Comparison of ENCODE assay signal across 17 cellular contexts in genomic region chr10:103235775-103236174, GRCh38. TPM values are rescaled to one million over a fixed set of nuclear protein-coding genes. Genes with fewer than 3 reads are reported as not detected.
DNase-seq lines count a peak whose midpoint lies in the region; ATAC-seq, FAIRE-seq and TF ChIP-seq lines count a peak whose summit lies in the region.
"Had no signal": no experiment of that assay in that cellular context is flagged by ENCODE, and none has a peak within 500 bp of the region (broad histone marks: within the 10 kb centered on the region; RNA-seq: fewer than 3 reads in every experiment).

No MANE protein-coding gene starts in this region.

- H3K4me3 ChIP-seq in A549 (no peak overlapping the region), Caco-2 (ENCODE audit: low read depth, low read length) (no peak overlapping the region), Panc1 (ENCODE audit: low read depth in 2 of 2, low read length in 2 of 2) (no peak overlapping the region), mesenchymal stem cell (ENCODE audit: insufficient read depth in 1 of 2, low read depth in 1 of 2, low read length in 2 of 2) (no peak overlapping the region)
- H3K4me3 ChIP-seq: GM23338 had no signal

- H3K36me3 ChIP-seq in Caco-2 (ENCODE audit: control insufficient read depth, insufficient read depth, low read length) = no peaks in the 10 kb centered on the region
- no peaks in the 10 kb centered on the region for H3K36me3 ChIP-seq in Panc1 (ENCODE audit: control insufficient read depth, insufficient read depth, low read length)
- no peaks in the 10 kb centered on the region for H3K36me3 ChIP-seq in mesenchymal stem cell (ENCODE audit: control insufficient read depth in 1 of 2, insufficient read depth in 2 of 2, low read depth in 1 of 2, low read length in 2 of 2)

- 93% methylated on average over 2 of the region's 2 CpGs for WGBS in A549 (ENCODE audit: missing lambda C conversion rate)
- 92% methylated on average over 1 of the region's 2 CpGs for WGBS in mesenchymal stem cell

- no peak for TF ChIP-seq POLR2A in A549 (IDR thresholded peaks at IDR 0.05; ENCODE audit: low read length)

- H3K27ac ChIP-seq in A549 = peak overlapping the region; percentile 56 to 96
- peak overlapping the region; percentile 75 for H3K27ac ChIP-seq in Panc1 (ENCODE audit: low read length)
- no peak overlapping the region for H3K27ac ChIP-seq in mesenchymal stem cell (ENCODE audit: low read length, poor library complexity, severe bottlenecking)
- H3K27ac ChIP-seq: C4-2B had no signal

- H3K9me3 ChIP-seq in A549 = no peaks in the 10 kb centered on the region
- no peaks in the 10 kb centered on the region for H3K9me3 ChIP-seq in Caco-2
- H3K9me3 ChIP-seq in Panc1 (ENCODE audit: control insufficient read depth, insufficient read depth, low read depth, low read length) = no peaks in the 10 kb centered on the region
- H3K9me3 ChIP-seq in mesenchymal stem cell (ENCODE audit: control insufficient read depth, low read length) = no peaks in the 10 kb centered on the region

- TF ChIP-seq RAD21 in A549 (conservative IDR thresholded peaks at IDR 0.05 in 1 of 2, IDR thresholded peaks at IDR 0.05 in 1 of 2) = no peak

- no peaks in the 10 kb centered on the region for H3K79me1 ChIP-seq in mesenchymal stem cell (replicated peaks; ENCODE audit: low read length, poor library complexity, severe bottlenecking)

- no peak for TF ChIP-seq CTCF in A549 (IDR thresholded peaks at IDR 0.05)
- no peak for TF ChIP-seq CTCF in Caco-2 (IDR thresholded peaks at IDR 0.05; ENCODE audit: insufficient read depth in 1 of 2, low read depth in 1 of 2, low read length in 1 of 2, severe bottlenecking in 1 of 2, unreplicated experiment in 1 of 2)
- no peak for TF ChIP-seq CTCF in Panc1 (IDR thresholded peaks at IDR 0.05)

- no peak overlapping the region for H3K4me3 Mint-ChIP-seq in Caco-2 (ENCODE audit: unreplicated experiment)
- H3K4me3 Mint-ChIP-seq: CD4-positive, alpha-beta T cell; GM23338 had no signal

- no peak overlapping the region for H4K8ac ChIP-seq in mesenchymal stem cell (ENCODE audit: low read length)

- no peak overlapping the region for H2BK5ac ChIP-seq in mesenchymal stem cell (ENCODE audit: low read depth, low read length, poor library complexity, severe bottlenecking)

- ATAC-seq in A549 (no peak), Panc1 (no peak)
- ATAC-seq: GM23338, HCT116 had no signal

- TF ChIP-seq EP300 in A549 (IDR thresholded peaks at IDR 0.05) = no peak

- no peak overlapping the region for H3K9ac ChIP-seq in mesenchymal stem cell (ENCODE audit: low read length)

- H4K91ac ChIP-seq in mesenchymal stem cell (ENCODE audit: low read length) = no peak overlapping the region

- H3K9me3 Mint-ChIP-seq in Caco-2 (ENCODE audit: unreplicated experiment) = peaks cover 12% of the 10 kb centered on the region
- H3K9me3 Mint-ChIP-seq: CD4-positive, alpha-beta T cell; GM23338 had no signal

- H2AFZ ChIP-seq in mesenchymal stem cell (ENCODE audit: low read depth, low read length) = no peak overlapping the region
- H2AFZ ChIP-seq: GM23338 had no signal

- H2BK15ac ChIP-seq in mesenchymal stem cell (ENCODE audit: low read depth, poor library complexity, severe bottlenecking) = peak overlapping the region; percentile 69

- H3K4me1 ChIP-seq in A549 (peaks cover 67% of the 10 kb centered on the region), Caco-2 (peaks cover 55% of the 10 kb centered on the region), Panc1 (ENCODE audit: control insufficient read depth, insufficient read depth, low read length) (peaks cover 48% of the 10 kb centered on the region), mesenchymal stem cell (ENCODE audit: control insufficient read depth, insufficient read depth, low read depth, low read length) (peaks cover 4% of the 10 kb centered on the region)

- H3K23ac ChIP-seq in mesenchymal stem cell (ENCODE audit: low read length in 2 of 2) = no peak overlapping the region

- CTCF ChIA-PET in A549 (lab: Yijun Ruan, JAX) = interaction anchor here (1.0 to 2.3 kb wide), 5 partner anchors 9 to 187 kb away, joined by 3 to 11 read pairs (median 3); partner anchors contain the start of genes INA and NT5C2
- CTCF ChIA-PET in Caco-2 (lab: Charles Lee) = no interaction called here
- CTCF ChIA-PET in Panc1 (lab: Charles Lee) = no interaction called here

- H3K27me3 ChIP-seq in Caco-2 (replicated peaks; ENCODE audit: control insufficient read depth, insufficient read depth, low read length) (no peaks in the 10 kb centered on the region), Panc1 (ENCODE audit: control insufficient read depth, insufficient read depth, low read length) (no peaks in the 10 kb centered on the region), mesenchymal stem cell (ENCODE audit: control insufficient read depth in 1 of 2, insufficient read depth in 1 of 2, low read length in 2 of 2) (no peaks in the 10 kb centered on the region)

- no peak overlapping the region for H2BK120ac ChIP-seq in mesenchymal stem cell (ENCODE audit: low read depth, low read length)

- H3K18ac ChIP-seq in mesenchymal stem cell (ENCODE audit: low read depth in 1 of 2, low read length in 2 of 2) = no peak overlapping the region

- H3K4me2 ChIP-seq in A549 = no peak overlapping the region
- H3K4me2 ChIP-seq in mesenchymal stem cell (ENCODE audit: low read length, poor library complexity, severe bottlenecking) = no peak overlapping the region
- H3K4me2 ChIP-seq: GM23338 had no signal

- intact Hi-C loops in Caco-2 (cut with micrococcal nuclease; ENCODE audit: unreplicated experiment) (no loop called here), Panc1 (cut with micrococcal nuclease; ENCODE audit: unreplicated experiment) (no loop called here)

- no peaks in the 10 kb centered on the region for H3K27me3 Mint-ChIP-seq in Caco-2 (ENCODE audit: insufficient read depth, unreplicated experiment)
- H3K27me3 Mint-ChIP-seq: CD4-positive, alpha-beta T cell had no signal

- in situ Hi-C loops in Panc1 (cut with HindIII; ENCODE audit: low pct_unique_long_range_greater_than_20kb, low sequenced_read_pairs) = no loop called here

- H3K27ac Mint-ChIP-seq in Caco-2 (ENCODE audit: unreplicated experiment) = peak overlapping the region; percentile 96
- H3K27ac Mint-ChIP-seq: CD4-positive, alpha-beta T cell; GM23338 had no signal

- DNase-seq in A549 (ENCODE audit: low read depth in 1 of 2, low spot score in 1 of 2) (no peak), Caco-2 (no peak), Panc1 (ENCODE audit: low read depth, low spot score) (no peak), mesenchymal stem cell (no peak), putamen (ENCODE audit: low spot score) (no peak), NOMO-1 treated with DMSO at 0.1 percent for 48 hours (lab: John Stamatoyannopoulos, UW; ENCODE audit: unreplicated experiment) (no peak), RPMI8226 (no peak)
- DNase-seq: AML-193; CD4-positive, alpha-beta T cell; DMS153; DMS79; GDM1 had no signal

- no peak overlapping the region for H3K4ac ChIP-seq in mesenchymal stem cell (ENCODE audit: low read depth in 1 of 2, low read length in 2 of 2)

- peaks cover 48% of the 10 kb centered on the region for H3K4me1 Mint-ChIP-seq in Caco-2 (ENCODE audit: low read depth, unreplicated experiment)

- no peak overlapping the region for H2AK5ac ChIP-seq in mesenchymal stem cell (ENCODE audit: low read length, severe bottlenecking)

- no peak for FAIRE-seq in A549 (lab: Jason Lieb, UNC)
- FAIRE-seq: A204.1, H54 had no signal

- no peak overlapping the region for H3K14ac ChIP-seq in mesenchymal stem cell (ENCODE audit: low read length in 2 of 2)

- peaks cover 39% of the 10 kb centered on the region for H3K36me3 Mint-ChIP-seq in Caco-2 (ENCODE audit: insufficient read depth, unreplicated experiment)

- no TSS peak for BruUV-seq in Caco-2 (replicated peaks; lab: Mats Ljungman, UMichigan)
- no TSS peak for BruUV-seq in Panc1 (replicated peaks; lab: Mats Ljungman, UMichigan)

- H2BK12ac ChIP-seq in mesenchymal stem cell (ENCODE audit: low read length in 2 of 2) = no peak overlapping the region

- POLR2A ChIA-PET in A549 (lab: Yijun Ruan, JAX) = no interaction called here
- POLR2A ChIA-PET in Caco-2 (lab: Charles Lee) = no interaction called here
- POLR2A ChIA-PET in Panc1 (lab: Charles Lee) = no interaction called here

TF ChIP-seq in A549, 52 proteins besides CTCF, POLR2A, EP300 and RAD21:
- TF ChIP-seq CEBPB (IDR thresholded peaks at IDR 0.05) = peak in 1 of 2 experiments; percentile 17; a peak in 1 of 4 replicates
- no peak for TF ChIP-seq JUN (IDR thresholded peaks at IDR 0.05)

RNA-seq across cellular contexts. Expression of gene RPEL1, which starts 9.9 kb away (rescaled TPM):
- 0.12 and 0.34 TPM in 2 replicates for polyA plus RNA-seq in A549 (2011; rRNA removed)
- 0.04 and 0.08 TPM in 2 replicates for polyA plus RNA-seq in A549 (2012; cell fraction: cytosol; rRNA removed)
- polyA plus RNA-seq in A549 (2012; cell fraction: nucleus; rRNA removed) = 0.06 and 0.07 TPM in 2 replicates
- 0.13 to 0.20 TPM (median 0.16 TPM) in 3 replicates for polyA plus RNA-seq in A549 (2017; fragmentation: RNase III; extraction: RNeasy Plus Mini Kit Qiagen cat#74134 plus additional on column Dnase treatment)
- 0.41 and 0.88 TPM in 2 replicates for polyA minus RNA-seq in A549 (2011; rRNA and poly(A)+ RNA removed)
- 0.21 TPM in 1 of 2 replicates, not detected in the other for total RNA-seq in Caco-2 (2022)
- total RNA-seq in Panc1 (2021; ENCODE audit: unreplicated experiment) = 0.10 TPM
- polyA plus RNA-seq in Panc1 (2012; ENCODE audit: insufficient read length) = 0.19 TPM
- not detected for polyA plus RNA-seq in mesenchymal stem cell (2013, experiment 1 of 2)
- polyA plus RNA-seq in mesenchymal stem cell (2013, experiment 2 of 2) = not detected
- total RNA-seq: CD4-positive, alpha-beta T cell; GM23338 had no signal
- polyA plus RNA-seq: GM23338 had no signal

RNA-seq across cellular contexts. Expression of gene INA, which starts 41.2 kb away (rescaled TPM):
- polyA plus RNA-seq in A549 (2011; rRNA removed) (30.2 and 32.0 TPM in 2 replicates), A549 (2017; fragmentation: RNase III; extraction: RNeasy Plus Mini Kit Qiagen cat#74134 plus additional on column Dnase treatment) (20.9 to 22.7 TPM (median 22.5 TPM) in 3 replicates)
- polyA plus RNA-seq in A549 (2012; cell fraction: cytosol; rRNA removed) = 15.0 and 15.7 TPM in 2 replicates
- polyA plus RNA-seq in A549 (2012; cell fraction: nucleus; rRNA removed) = 10.5 and 15.0 TPM in 2 replicates
- 9.8 and 10.0 TPM in 2 replicates for polyA minus RNA-seq in A549 (2011; rRNA and poly(A)+ RNA removed)
- total RNA-seq in Caco-2 (2022) (0.51 and 0.52 TPM in 2 replicates), Panc1 (2021; ENCODE audit: unreplicated experiment) (0.08 TPM)
- 0.16 TPM for polyA plus RNA-seq in Panc1 (2012; ENCODE audit: insufficient read length)
- polyA plus RNA-seq in mesenchymal stem cell (2013, experiment 1 of 2) = 1.1 TPM
- polyA plus RNA-seq in mesenchymal stem cell (2013, experiment 2 of 2) = 1.0 TPM
- total RNA-seq: CD4-positive, alpha-beta T cell had no signal

RNA-seq across cellular contexts. Expression of gene NT5C2, which starts 42.7 kb away (rescaled TPM):
- polyA plus RNA-seq in A549 (2011; rRNA removed) = 163 and 177 TPM in 2 replicates
- 42.1 and 50.9 TPM in 2 replicates for polyA plus RNA-seq in A549 (2012; cell fraction: cytosol; rRNA removed)
- 21.7 and 40.4 TPM in 2 replicates for polyA plus RNA-seq in A549 (2012; cell fraction: nucleus; rRNA removed)
- polyA plus RNA-seq in A549 (2017; fragmentation: RNase III; extraction: RNeasy Plus Mini Kit Qiagen cat#74134 plus additional on column Dnase treatment) = 81.8 to 89.4 TPM (median 86.4 TPM) in 3 replicates
- polyA minus RNA-seq in A549 (2011; rRNA and poly(A)+ RNA removed) = 64.4 and 78.0 TPM in 2 replicates
- 91.2 and 92.2 TPM in 2 replicates for total RNA-seq in Caco-2 (2022)
- 150 TPM for total RNA-seq in Panc1 (2021; ENCODE audit: unreplicated experiment)
- 85.3 TPM for polyA plus RNA-seq in Panc1 (2012; ENCODE audit: insufficient read length)
- 52.2 TPM for polyA plus RNA-seq in mesenchymal stem cell (2013, experiment 1 of 2)
- 52.9 TPM for polyA plus RNA-seq in mesenchymal stem cell (2013, experiment 2 of 2)
